ENCODE assay signal across 8 cellular contexts in genomic region chr10:101889256-101890210, GRCh38. TPM values are rescaled to one million over a fixed set of nuclear protein-coding genes. Genes with fewer than 3 reads are reported as not detected.
DNase-seq lines count a peak whose midpoint lies in the region; ATAC-seq and TF ChIP-seq lines count a peak whose summit lies in the region.

No MANE protein-coding gene starts in this region.

- CTCF ChIA-PET in HCT116 (lab: Charles Lee) = interaction anchor here (0.6 to 8.0 kb wide), 34 partner anchors 8 to 211 kb away, joined by 3 to 92 read pairs (median 5); partner anchors contain the start of genes ARMH3 and HPS6

- POLR2A ChIA-PET in HCT116 (lab: Charles Lee) = no interaction called here

- H3K4me2 ChIP-seq in HCT116 (ENCODE audit: low read length) = no peak overlapping the region

- no peak overlapping the region for H3K9ac ChIP-seq in HCT116 (ENCODE audit: low read length)

- BruUV-seq in HCT116 (replicated peaks; lab: Mats Ljungman, UMichigan) = no TSS peak

- peaks cover 4 to 18% of the 10 kb centered on the region in 2 experiments; a peak in 3 of 4 replicates for H3K4me1 ChIP-seq in HCT116 (ENCODE audit: control insufficient read depth in 1 of 2, insufficient read depth in 2 of 2, low read length in 2 of 2)

- no peaks in the 10 kb centered on the region for H3K9me2 ChIP-seq in HCT116 (ENCODE audit: insufficient read depth)

- peak; percentile 96 for TF ChIP-seq RAD21 in HCT116 (IDR thresholded peaks at IDR 0.05; ENCODE audit: low read depth)

- H3K27ac ChIP-seq in HCT116 (ENCODE audit: low read depth, low read length) = no peak overlapping the region
- peak overlapping the region in 49 of 59 donors; percentile 0 to 78 (median 50) for H3K27ac ChIP-seq in dorsolateral prefrontal cortex

- no peaks in the 10 kb centered on the region for H3K36me3 ChIP-seq in HCT116 (ENCODE audit: control insufficient read depth in 1 of 2, insufficient read depth in 2 of 2, low read length in 2 of 2)

- peak; percentile 93 to 99 (median 99) for TF ChIP-seq CTCF in HCT116 (IDR thresholded peaks at IDR 0.05 in 2 of 3, conservative IDR thresholded peaks at IDR 0.05 in 1 of 3; ENCODE audit: borderline replicate concordance in 1 of 3, insufficient read depth in 1 of 3, low read depth in 2 of 3, low read length in 2 of 3)
- TF ChIP-seq CTCF in dorsolateral prefrontal cortex (IDR thresholded peaks at IDR 0.05 in 54 of 56, conservative IDR thresholded peaks at IDR 0.05 in 2 of 56; ENCODE audit: low read depth in 1 of 56, partially characterized antibody in 56 of 56) = peak; percentile 67 to 91 (median 85)

- ATAC-seq in HCT116 (peak; percentile 90), GM18519 (IDR thresholded peaks at IDR 0.05; ENCODE audit: low FRiP score, unreplicated experiment) (no peak)

- H3K27me3 ChIP-seq in HCT116 (ENCODE audit: insufficient read depth, low read length) = no peaks in the 10 kb centered on the region
- H3K27me3 ChIP-seq in dorsolateral prefrontal cortex = no peaks in the 10 kb centered on the region

- DNase-seq in DMS153 (lab: John Stamatoyannopoulos, UW) (peak; percentile 41), HCT116 (ENCODE audit: low read depth, low spot score) (peak; percentile 69), NCI-H460 (ENCODE audit: extremely low read depth, low read depth) (peak; percentile 77), dorsolateral prefrontal cortex (peak; percentile 69 to 95 (median 85)), medulla oblongata (ENCODE audit: extremely low spot score) (peak; percentile 89)
- DNase-seq in activated CD4-positive, alpha-beta T cell treated with anti-CD3 and anti-CD28 coated beads, Interleukin-2, amount 50 U/mL, for 24 hours (ENCODE audit: low read depth in 1 of 2, low spot score in 1 of 2) = peak; percentile 38 to 58
- peak; percentile 22 for DNase-seq in stimulated activated CD8-positive, alpha-beta memory T cell treated with anti-CD3 and anti-CD28 coated beads, Interleukin-15, amount 100 ng/mL, for 24 hours (ENCODE audit: low read depth)

- intact Hi-C loops in HCT116 (cut with micrococcal nuclease) (loop anchor here (1.0 kb wide), 2 partner anchors 121 to 184 kb away; no protein-coding TSS in a partner anchor), dorsolateral prefrontal cortex (cut with DNase I) (loop anchor here (2.0 to 5.0 kb wide), 4 partner anchors 47 to 121 kb away; partner anchors contain the start of gene KCNIP2 (in 2 of the 2))

- no peaks in the 10 kb centered on the region for H4K20me1 ChIP-seq in HCT116 (ENCODE audit: insufficient read depth)

- H2AFZ ChIP-seq in HCT116 (ENCODE audit: low read depth, low read length, poor library complexity, severe bottlenecking) = no peak overlapping the region

- H3K9me3 ChIP-seq in HCT116 (ENCODE audit: control insufficient read depth in 1 of 2, insufficient read depth in 1 of 2, low read depth in 1 of 2, low read length in 2 of 2) = no peaks in the 10 kb centered on the region

- H3K4me3 ChIP-seq in HCT116 (replicated peaks in 1 of 2; ENCODE audit: low read depth in 1 of 2, low read length in 2 of 2) (no peak overlapping the region), dorsolateral prefrontal cortex (no peak overlapping the region)

- no peak for TF ChIP-seq POLR2A in HCT116 (IDR thresholded peaks at IDR 0.05; ENCODE audit: borderline replicate concordance, extremely low read depth, insufficient read depth, insufficient read length)

- RAD21 ChIA-PET in HCT116 (lab: Charles Lee; ENCODE audit: low non-redundant PET in 1 of 2, low total read pairs in 2 of 2, uncharacterized antibody in 2 of 2, unreplicated experiment in 2 of 2) = interaction anchor here (0.6 to 1.6 kb wide), 7 partner anchors 12 to 183 kb away, joined by 3 to 13 read pairs (median 5); no protein-coding TSS in a partner anchor

- no peaks in the 10 kb centered on the region for H3K79me2 ChIP-seq in HCT116 (ENCODE audit: insufficient read depth, low read length)

TF ChIP-seq in HCT116, 20 proteins besides CTCF, POLR2A, EP300 and RAD21:
- no peak for TF ChIP-seq SIN3A (IDR thresholded peaks at IDR 0.05; ENCODE audit: low read depth)

RNA-seq across cellular contexts. Expression of gene KCNIP2, which starts 45.9 kb away (rescaled TPM):
- total RNA-seq in HCT116 (2021; ENCODE audit: unreplicated experiment) (8.5 TPM), dorsolateral prefrontal cortex (100 to 1,000 TPM in 53 of 120 experiments, 10 to 100 TPM in 67; 23.0 to 157 (median 95.0) TPM)
- polyA plus RNA-seq in HCT116 (2012) = 2.1 and 3.1 TPM in 2 replicates
- 2.0 TPM in 2 replicates for total RNA-seq in NCI-H460 (2014; rRNA removed; shearing (Covaris generic))
- polyA plus RNA-seq in NCI-H460 (2014; cell fraction: nucleus; rRNA removed) = 0.93 and 4.7 TPM in 2 replicates

Comparison
In these comparisons a context has a peak if more than half of its experiments do, and no peak if none do; other contexts are left out.
1. DNase-seq: peak in every context shown above with its lines; median percentile 89 in medulla oblongata; 85 in dorsolateral prefrontal cortex; 77 in NCI-H460; 69 in HCT116; 48 in activated CD4-positive, alpha-beta T cell treated with anti-CD3 and anti-CD28 coated beads, Interleukin-2, amount 50 U/mL, for 24 hours; 41 in DMS153; 22 in stimulated activated CD8-positive, alpha-beta memory T cell treated with anti-CD3 and anti-CD28 coated beads, Interleukin-15, amount 100 ng/mL, for 24 hours.